1 cellular context compared by ENCODE assay signal in the genomic region with DNA sequence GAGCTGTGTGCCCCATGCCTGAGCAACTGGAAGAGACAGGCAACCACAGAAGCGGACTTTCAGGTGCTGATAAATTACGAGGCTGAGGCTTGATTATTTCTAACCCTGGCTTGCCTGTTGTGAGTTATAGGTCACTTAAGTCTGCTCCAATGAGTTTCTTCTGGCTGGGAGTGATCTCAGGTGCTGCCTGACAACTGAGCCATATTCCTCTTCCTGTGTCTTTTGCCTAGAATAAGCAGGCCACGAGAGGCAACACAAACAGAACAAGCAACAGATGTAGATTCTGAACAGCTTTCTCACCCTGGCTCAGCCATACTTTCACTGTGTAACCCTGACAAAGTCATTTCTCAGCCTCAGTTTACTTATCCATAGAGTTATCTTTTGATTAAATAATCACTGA.
TF ChIP-seq lines count a peak whose summit lies in the region.

No MANE protein-coding gene starts in this region.

TF ChIP-seq in HEK293, 187 proteins besides CTCF, POLR2A, EP300 and RAD21:
- TF ChIP-seq, protein P1, sequence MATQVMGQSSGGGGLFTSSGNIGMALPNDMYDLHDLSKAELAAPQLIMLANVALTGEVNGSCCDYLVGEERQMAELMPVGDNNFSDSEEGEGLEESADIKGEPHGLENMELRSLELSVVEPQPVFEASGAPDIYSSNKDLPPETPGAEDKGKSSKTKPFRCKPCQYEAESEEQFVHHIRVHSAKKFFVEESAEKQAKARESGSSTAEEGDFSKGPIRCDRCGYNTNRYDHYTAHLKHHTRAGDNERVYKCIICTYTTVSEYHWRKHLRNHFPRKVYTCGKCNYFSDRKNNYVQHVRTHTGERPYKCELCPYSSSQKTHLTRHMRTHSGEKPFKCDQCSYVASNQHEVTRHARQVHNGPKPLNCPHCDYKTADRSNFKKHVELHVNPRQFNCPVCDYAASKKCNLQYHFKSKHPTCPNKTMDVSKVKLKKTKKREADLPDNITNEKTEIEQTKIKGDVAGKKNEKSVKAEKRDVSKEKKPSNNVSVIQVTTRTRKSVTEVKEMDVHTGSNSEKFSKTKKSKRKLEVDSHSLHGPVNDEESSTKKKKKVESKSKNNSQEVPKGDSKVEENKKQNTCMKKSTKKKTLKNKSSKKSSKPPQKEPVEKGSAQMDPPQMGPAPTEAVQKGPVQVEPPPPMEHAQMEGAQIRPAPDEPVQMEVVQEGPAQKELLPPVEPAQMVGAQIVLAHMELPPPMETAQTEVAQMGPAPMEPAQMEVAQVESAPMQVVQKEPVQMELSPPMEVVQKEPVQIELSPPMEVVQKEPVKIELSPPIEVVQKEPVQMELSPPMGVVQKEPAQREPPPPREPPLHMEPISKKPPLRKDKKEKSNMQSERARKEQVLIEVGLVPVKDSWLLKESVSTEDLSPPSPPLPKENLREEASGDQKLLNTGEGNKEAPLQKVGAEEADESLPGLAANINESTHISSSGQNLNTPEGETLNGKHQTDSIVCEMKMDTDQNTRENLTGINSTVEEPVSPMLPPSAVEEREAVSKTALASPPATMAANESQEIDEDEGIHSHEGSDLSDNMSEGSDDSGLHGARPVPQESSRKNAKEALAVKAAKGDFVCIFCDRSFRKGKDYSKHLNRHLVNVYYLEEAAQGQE (tag by site-specific recombination; IDR thresholded peaks at IDR 0.05): no peak
- 0 out of 2 replicates have a peak, but pooled peaks have one; percentile 13 for TF ChIP-seq SCRT2 (tag by site-specific recombination; IDR thresholded peaks at IDR 0.05)
- no peak for TF ChIP-seq GFI1B (tag by site-specific recombination; IDR thresholded peaks at IDR 0.05)
- TF ChIP-seq ZNF202 (tag by site-specific recombination; IDR thresholded peaks at IDR 0.05; ENCODE audit: borderline replicate concordance): no peak
TF ChIP-seq in HEK293: peak in this region for 1.
